ENCODE assay signal across 8 cellular contexts in the genomic region with DNA sequence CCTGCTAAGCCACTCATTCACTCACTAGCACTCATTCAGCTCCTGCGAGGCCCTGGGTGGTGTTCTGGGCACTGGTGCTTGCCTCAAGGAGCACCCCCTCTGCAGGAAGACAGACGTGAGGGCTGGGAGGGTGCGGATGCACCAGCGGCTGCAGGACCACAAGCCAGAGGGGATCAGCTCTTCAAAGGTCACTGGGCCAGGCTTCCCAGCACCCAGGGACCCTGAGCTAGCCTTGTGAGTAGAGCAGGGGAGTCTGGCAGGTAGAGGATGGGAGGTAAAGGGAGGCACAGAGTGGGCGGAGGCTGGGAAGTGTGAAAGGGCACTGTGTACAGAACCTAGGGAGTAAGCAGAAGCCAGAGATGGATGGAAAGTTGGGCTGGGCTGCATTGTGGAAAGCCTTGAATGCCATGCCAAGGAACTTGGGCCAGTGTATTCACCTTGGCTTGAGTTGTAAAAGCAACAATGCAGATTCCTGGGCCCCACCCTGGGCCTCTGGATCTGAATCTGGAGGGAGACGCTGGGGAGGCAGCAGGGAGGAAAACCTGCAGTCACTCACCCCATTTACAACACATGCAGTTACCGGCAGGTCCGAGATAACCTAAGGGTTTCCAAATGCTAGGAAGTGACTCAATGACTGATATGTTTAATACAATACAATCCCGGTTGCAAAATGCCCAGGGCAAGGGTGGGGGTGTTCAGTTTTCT. TPM values are rescaled to one million over a fixed set of nuclear protein-coding genes. Genes with fewer than 3 reads are reported as not detected.
DNase-seq lines count a peak whose midpoint lies in the region; ATAC-seq and TF ChIP-seq lines count a peak whose summit lies in the region.

No MANE protein-coding gene starts in this region.

- H3K27me3 Mint-ChIP-seq in WTC11 (ENCODE audit: low read depth) (peaks cover 3% of the 10 kb centered on the region; the same call in 1 of the 2 replicates), mesothelial cell of epicardium (ENCODE audit: low read depth) (peaks cover 35% of the 10 kb centered on the region)
- H3K27me3 Mint-ChIP-seq in dendritic cell treated with granulocyte-macrophage colony-stimulating factor and Interleukin-4, amounts not matched to agents 40 ng/mL and 50 ng/mL, for 4 days = peaks cover 8% of the 10 kb centered on the region

- CTCF ChIA-PET in WTC11 (lab: Charles Lee) = interaction anchor here (0.8 to 3.6 kb wide), 4 partner anchors 11 to 136 kb away, joined by 3 to 11 read pairs (median 3); no protein-coding TSS in a partner anchor

- H3K4me1 Mint-ChIP-seq in WTC11 (peaks cover 42% of the 10 kb centered on the region), mesothelial cell of epicardium (peaks cover 2% of the 10 kb centered on the region)
- peaks cover 76% of the 10 kb centered on the region for H3K4me1 Mint-ChIP-seq in dendritic cell treated with granulocyte-macrophage colony-stimulating factor and Interleukin-4, amounts not matched to agents 40 ng/mL and 50 ng/mL, for 4 days (ENCODE audit: low read depth)

- POLR2A ChIA-PET in WTC11 (lab: Charles Lee) = no interaction called here

- H3K9me3 Mint-ChIP-seq in WTC11 (no peaks in the 10 kb centered on the region), mesothelial cell of epicardium (no peaks in the 10 kb centered on the region)
- no peaks in the 10 kb centered on the region for H3K9me3 Mint-ChIP-seq in dendritic cell treated with granulocyte-macrophage colony-stimulating factor and Interleukin-4, amounts not matched to agents 40 ng/mL and 50 ng/mL, for 4 days

- peaks cover 0 to 4% (median 0%) of the 10 kb centered on the region in 5 donors for H3K36me3 ChIP-seq in subcutaneous abdominal adipose tissue (ENCODE audit: control insufficient read depth in 5 of 5, insufficient read depth in 5 of 5, low read length in 5 of 5)

- H3K27me3 ChIP-seq in subcutaneous abdominal adipose tissue (ENCODE audit: control insufficient read depth in 5 of 5, insufficient read depth in 4 of 5, low read length in 5 of 5) = peaks cover 0 to 19% (median 7%) of the 10 kb centered on the region in 5 donors

- H3K27ac Mint-ChIP-seq in WTC11 = no peak overlapping the region; the same call in 1 of the 2 replicates
- H3K27ac Mint-ChIP-seq in dendritic cell treated with granulocyte-macrophage colony-stimulating factor and Interleukin-4, amounts not matched to agents 40 ng/mL and 50 ng/mL, for 4 days = peak overlapping the region; percentile 95
- no peak overlapping the region for H3K27ac Mint-ChIP-seq in mesothelial cell of epicardium

- intact Hi-C loops in dendritic cell treated with granulocyte-macrophage colony-stimulating factor and Interleukin-4, amounts not matched to agents 40 ng/mL and 50 ng/mL, for 4 days (cut with micrococcal nuclease) = loop anchor here (5.0 to 10.0 kb wide), 2 partner anchors 48 to 81 kb away; partner anchors contain the start of gene NSMCE1

- peak overlapping the region; percentile 74 for H3K27ac ChIP-seq in subcutaneous abdominal adipose tissue (ENCODE audit: low read depth, low read length)

- TF ChIP-seq CTCF in HFF-Myc (IDR thresholded peaks at IDR 0.05; ENCODE audit: low read depth, low read length, missing control alignments) (no peak), WTC11 (IDR thresholded peaks at IDR 0.05) (no peak), mesothelial cell of epicardium (IDR thresholded peaks at IDR 0.05; ENCODE audit: unreplicated experiment) (no peak)

- no peaks in the 10 kb centered on the region for H3K36me3 Mint-ChIP-seq in WTC11
- peaks cover 49% of the 10 kb centered on the region for H3K36me3 Mint-ChIP-seq in dendritic cell treated with granulocyte-macrophage colony-stimulating factor and Interleukin-4, amounts not matched to agents 40 ng/mL and 50 ng/mL, for 4 days (ENCODE audit: low read depth)
- no peaks in the 10 kb centered on the region for H3K36me3 Mint-ChIP-seq in mesothelial cell of epicardium

- H3K4me1 ChIP-seq in subcutaneous abdominal adipose tissue (ENCODE audit: control insufficient read depth in 5 of 5, insufficient read depth in 5 of 5, low read length in 5 of 5) = peaks cover 9 to 65% (median 42%) of the 10 kb centered on the region in 5 donors

- peak; percentile 11; the same call in 1 of the 2 replicates for ATAC-seq in WTC11
- ATAC-seq in GM18858 (IDR thresholded peaks at IDR 0.05; ENCODE audit: unreplicated experiment) = no peak

- no peaks in the 10 kb centered on the region for H3K9me3 ChIP-seq in subcutaneous abdominal adipose tissue (ENCODE audit: control insufficient read depth in 5 of 5, low read length in 5 of 5)

- peak overlapping the region; percentile 59 for H3K4me3 ChIP-seq in HFF-Myc (replicated peaks; ENCODE audit: low read depth, low read length)
- H3K4me3 ChIP-seq in subcutaneous abdominal adipose tissue (ENCODE audit: low read depth in 1 of 5, low read length in 5 of 5) = peak overlapping the region; percentile 58 to 81 (median 74)

- no peak for DNase-seq in HFF-Myc (ENCODE audit: extremely low read depth, low read depth)
- DNase-seq in WTC11 (ENCODE audit: low spot score) = peak; percentile 19
- DNase-seq in mesothelial cell of epicardium (ENCODE audit: low spot score in 2 of 2, unreplicated experiment in 2 of 2) = no peak
- DNase-seq in NCI-H1092 (lab: John Stamatoyannopoulos, UW) = no peak
- no peak for DNase-seq in NCI-H128 (lab: John Stamatoyannopoulos, UW; ENCODE audit: unreplicated experiment)

- H3K9ac ChIP-seq in subcutaneous abdominal adipose tissue (ENCODE audit: low read length in 5 of 5) = peak overlapping the region; percentile 64 to 79 (median 69)

- H3K4me3 Mint-ChIP-seq in WTC11 (peak overlapping the region; percentile 81), mesothelial cell of epicardium (peak overlapping the region; percentile 76)
- peak overlapping the region; percentile 79 for H3K4me3 Mint-ChIP-seq in dendritic cell treated with granulocyte-macrophage colony-stimulating factor and Interleukin-4, amounts not matched to agents 40 ng/mL and 50 ng/mL, for 4 days

TF ChIP-seq in WTC11, 78 proteins besides CTCF, POLR2A, EP300 and RAD21:
- no peak for TF ChIP-seq NFE2L1 (CRISPR knock-in tag; IDR thresholded peaks at IDR 0.05)
- TF ChIP-seq, protein P1, sequence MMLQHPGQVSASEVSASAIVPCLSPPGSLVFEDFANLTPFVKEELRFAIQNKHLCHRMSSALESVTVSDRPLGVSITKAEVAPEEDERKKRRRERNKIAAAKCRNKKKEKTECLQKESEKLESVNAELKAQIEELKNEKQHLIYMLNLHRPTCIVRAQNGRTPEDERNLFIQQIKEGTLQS (CRISPR knock-in tag; conservative IDR thresholded peaks at IDR 0.05) = no peak
- no peak for TF ChIP-seq NR3C1 (CRISPR knock-in tag; conservative IDR thresholded peaks at IDR 0.05; ENCODE audit: low read depth)
- peak; percentile 60; the same call in 1 of the 2 replicates for TF ChIP-seq GABPB1 (CRISPR knock-in tag; IDR thresholded peaks at IDR 0.05)
- TF ChIP-seq ZNF416 (CRISPR knock-in tag; IDR thresholded peaks at IDR 0.05) = no peak
- TF ChIP-seq CREM (CRISPR knock-in tag; IDR thresholded peaks at IDR 0.05) = no peak
- TF ChIP-seq HMGA2 (CRISPR knock-in tag; IDR thresholded peaks at IDR 0.05) = no peak
- TF ChIP-seq, protein P2, sequence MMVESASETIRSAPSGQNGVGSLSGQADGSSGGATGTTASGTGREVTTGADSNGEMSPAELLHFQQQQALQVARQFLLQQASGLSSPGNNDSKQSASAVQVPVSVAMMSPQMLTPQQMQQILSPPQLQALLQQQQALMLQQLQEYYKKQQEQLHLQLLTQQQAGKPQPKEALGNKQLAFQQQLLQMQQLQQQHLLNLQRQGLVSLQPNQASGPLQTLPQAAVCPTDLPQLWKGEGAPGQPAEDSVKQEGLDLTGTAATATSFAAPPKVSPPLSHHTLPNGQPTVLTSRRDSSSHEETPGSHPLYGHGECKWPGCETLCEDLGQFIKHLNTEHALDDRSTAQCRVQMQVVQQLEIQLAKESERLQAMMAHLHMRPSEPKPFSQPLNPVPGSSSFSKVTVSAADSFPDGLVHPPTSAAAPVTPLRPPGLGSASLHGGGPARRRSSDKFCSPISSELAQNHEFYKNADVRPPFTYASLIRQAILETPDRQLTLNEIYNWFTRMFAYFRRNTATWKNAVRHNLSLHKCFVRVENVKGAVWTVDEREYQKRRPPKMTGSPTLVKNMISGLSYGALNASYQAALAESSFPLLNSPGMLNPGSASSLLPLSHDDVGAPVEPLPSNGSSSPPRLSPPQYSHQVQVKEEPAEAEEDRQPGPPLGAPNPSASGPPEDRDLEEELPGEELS (CRISPR knock-in tag; IDR thresholded peaks at IDR 0.05) = no peak
- peak; percentile 5; the same call in 1 of the 2 replicates for TF ChIP-seq ZNF423 (CRISPR knock-in tag; IDR thresholded peaks at IDR 0.05)

RNA-seq across cellular contexts. Expression of gene IL4R, which starts 1.7 kb away (rescaled TPM):
- total RNA-seq in WTC11 (2021) (22.2 to 28.7 TPM (median 22.4 TPM) in 3 replicates), mesothelial cell of epicardium (6.4 to 8.2 TPM (median 6.8 TPM) in 3 replicates)

RNA-seq across cellular contexts. Expression of gene NSMCE1, which starts 46.9 kb away (rescaled TPM):
- 29.4 to 44.8 TPM (median 43.8 TPM) in 3 replicates for total RNA-seq in WTC11 (2021)
- total RNA-seq in mesothelial cell of epicardium = 25.4 to 26.6 TPM (median 25.8 TPM) in 3 replicates
